ENCODE assay signal across 8 cellular contexts in genomic region chr17:38702900-38703741, GRCh38. TPM values are rescaled to one million over a fixed set of nuclear protein-coding genes. Genes with fewer than 3 reads are reported as not detected.
DNase-seq lines count a peak whose midpoint lies in the region; ATAC-seq, FAIRE-seq and TF ChIP-seq lines count a peak whose summit lies in the region.

No MANE protein-coding gene starts in this region.

- H3K9me3 ChIP-seq in stomach smooth muscle (ENCODE audit: control insufficient read depth in 2 of 2, low read length in 2 of 2), result no peaks in the 10 kb centered on the region

- POLR2A ChIA-PET in MCF 10A (lab: Yijun Ruan, JAX), result interaction anchor here (0.6 to 4.6 kb wide), 11 partner anchors 25 to 698 kb away, joined by 3 to 39 read pairs (median 4); partner anchors contain the start of genes CISD3, EPOP, FBXL20 and PSMB3

- no peak for FAIRE-seq in GM12892 (lab: Jason Lieb, UNC)

- BruUV-seq in MCF 10A (replicated peaks; lab: Mats Ljungman, UMichigan), result no TSS peak

- CTCF ChIA-PET in MCF 10A (lab: Yijun Ruan, JAX), result interaction anchor here (0.6 kb wide), 1 partner anchor 1026 kb away, joined by 3 read pairs; no protein-coding TSS in a partner anchor

- peaks cover 22% of the 10 kb centered on the region for H3K36me3 Mint-ChIP-seq in MCF 10A (ENCODE audit: insufficient read depth, unreplicated experiment)

- H3K27ac Mint-ChIP-seq in MCF 10A (ENCODE audit: low read depth, unreplicated experiment), result peak overlapping the region; percentile 90

- intact Hi-C loops in MCF 10A (cut with micrococcal nuclease) (loop anchor here (2.0 to 10.0 kb wide), 2 partner anchors 26 to 52 kb away; partner anchors contain the start of gene PSMB3), lower leg skin (cut with DNase I; ENCODE audit: low total_unique reads) (no loop called here), posterior cingulate gyrus (cut with DNase I) (no loop called here)

- 1 to 2% methylated on average over 57 of the region's 57 CpGs for WGBS in lower leg skin, 2 donors

- peaks cover 2% of the 10 kb centered on the region for H3K27me3 Mint-ChIP-seq in MCF 10A (ENCODE audit: insufficient read depth, unreplicated experiment)

- H3K36me3 ChIP-seq in stomach smooth muscle (ENCODE audit: control insufficient read depth in 2 of 2, insufficient read depth in 2 of 2, low read length in 2 of 2), result peaks cover 4 to 9% of the 10 kb centered on the region in 2 donors

- TF ChIP-seq CTCF in MCF 10A (IDR thresholded peaks at IDR 0.05; ENCODE audit: unreplicated experiment), result no peak
- no peak for TF ChIP-seq CTCF in lower leg skin (IDR thresholded peaks at IDR 0.05)

- DNase-seq in GM12892 (ENCODE audit: insufficient read length) (peak; percentile 46), NCI-H69 (lab: John Stamatoyannopoulos, UW) (peak; percentile 52), MCF 10A (ENCODE audit: unreplicated experiment) (peak; percentile 36), lower leg skin (ENCODE audit: low spot score in 2 of 2) (peak in 1 of 2 donors; percentile 31), posterior cingulate gyrus (no peak), NCI-H524 treated with DMSO at 0.1 percent for 48 hours (lab: John Stamatoyannopoulos, UW) (no peak)

- no peaks in the 10 kb centered on the region for H3K9me3 Mint-ChIP-seq in MCF 10A (ENCODE audit: unreplicated experiment)

- H3K27me3 ChIP-seq in stomach smooth muscle (ENCODE audit: control insufficient read depth in 1 of 2, insufficient read depth in 2 of 2, low read length in 2 of 2), result no peaks in the 10 kb centered on the region

- H3K4me1 ChIP-seq in stomach smooth muscle (ENCODE audit: control insufficient read depth, insufficient read depth, low read length), result peaks cover 52% of the 10 kb centered on the region

- no peak for ATAC-seq in GM18511 (IDR thresholded peaks at IDR 0.05; ENCODE audit: unreplicated experiment)

- H3K4me3 ChIP-seq in lower leg skin (ENCODE audit: low read depth, poor library complexity, severe bottlenecking), result peak overlapping the region; percentile 88
- peak overlapping the region; percentile 90 to 92 for H3K4me3 ChIP-seq in stomach smooth muscle (ENCODE audit: low read length in 2 of 2)

- H3K4me1 Mint-ChIP-seq in MCF 10A (ENCODE audit: insufficient read depth, unreplicated experiment), result peaks cover 17% of the 10 kb centered on the region

- TF ChIP-seq POLR2A in GM12892 (IDR thresholded peaks at IDR 0.05; ENCODE audit: low read depth, low read length) (no peak; the same call in 1 of the 2 replicates), lower leg skin (IDR thresholded peaks at IDR 0.05) (no peak)

- H3K4me3 Mint-ChIP-seq in MCF 10A (ENCODE audit: unreplicated experiment), result peak overlapping the region; percentile 99

- peak overlapping the region; percentile 97 for H3K27ac ChIP-seq in stomach smooth muscle (ENCODE audit: low read length)

- peak overlapping the region; percentile 91 to 93 for H3K9ac ChIP-seq in stomach smooth muscle (ENCODE audit: low read length in 2 of 2)

RNA-seq across cellular contexts. Expression of gene MLLT6, which starts 2.0 kb away (rescaled TPM):
- 50.6 TPM for polyA plus RNA-seq in GM12892 (2012; ENCODE audit: missing spikeins)
- total RNA-seq in MCF 10A (2022), result 59.6 and 65.3 TPM in 2 replicates
- total RNA-seq in lower leg skin, result 10 to 100 TPM; 46.1 to 85.0 (median 54.0) TPM

RNA-seq across cellular contexts. Expression of gene CISD3, which starts 27.0 kb away (rescaled TPM):
- 15.2 TPM for polyA plus RNA-seq in GM12892 (2012; ENCODE audit: missing spikeins)
- total RNA-seq in MCF 10A (2022) (36.8 and 42.0 TPM in 2 replicates), lower leg skin (1 to 10 TPM; 3.7 to 7.8 (median 5.4) TPM)

RNA-seq across cellular contexts. Expression of gene EPOP, which starts 28.4 kb away (rescaled TPM):
- polyA plus RNA-seq in GM12892 (2012; ENCODE audit: missing spikeins), result 5.2 TPM
- 3.4 and 3.6 TPM in 2 replicates for total RNA-seq in MCF 10A (2022)
- total RNA-seq in lower leg skin, result 1 to 10 TPM; 1.8 to 8.7 (median 3.3) TPM

RNA-seq across cellular contexts. Expression of gene PCGF2, which starts 45.0 kb away (rescaled TPM):
- 2.1 TPM for polyA plus RNA-seq in GM12892 (2012; ENCODE audit: missing spikeins)
- total RNA-seq in MCF 10A (2022) (32.6 and 39.5 TPM in 2 replicates), lower leg skin (10 to 100 TPM in 1 of 4 donors, 1 to 10 TPM in 3; 7.5 to 11.4 (median 8.6) TPM)

RNA-seq across cellular contexts. Expression of gene PSMB3, which starts 49.4 kb away (rescaled TPM):
- polyA plus RNA-seq in GM12892 (2012; ENCODE audit: missing spikeins), result 221 TPM
- total RNA-seq in MCF 10A (2022) (124 and 145 TPM in 2 replicates), lower leg skin (100 to 1,000 TPM; 115 to 149 (median 139) TPM)

Comparison
In these comparisons a context has a peak if more than half of its experiments do, and no peak if none do; other contexts are left out.
1. DNase-seq: peak in GM12892 (single experiment), NCI-H69 (single experiment) and MCF 10A (single experiment); none in posterior cingulate gyrus (0 of 10) and NCI-H524 treated with DMSO at 0.1 percent for 48 hours (single experiment).